Comparison of ENCODE assay signal across 16 cellular contexts in genomic region chr6:14763139-14763538, GRCh38.
DNase-seq lines count a peak whose midpoint lies in the region; ATAC-seq, FAIRE-seq and TF ChIP-seq lines count a peak whose summit lies in the region.
"Had no signal": no experiment of that assay in that cellular context is flagged by ENCODE, and none has a peak within 500 bp of the region (broad histone marks: within the 10 kb centered on the region; RNA-seq: fewer than 3 reads in every experiment).

No MANE protein-coding gene starts in this region.

- no peaks in the 10 kb centered on the region for H3K9me1 ChIP-seq in keratinocyte (ENCODE audit: control insufficient read depth, extremely low read depth, insufficient read depth, low read length)

- ATAC-seq in HG02798 (IDR thresholded peaks at IDR 0.05; ENCODE audit: poor library complexity, unreplicated experiment) (no peak), aorta (ENCODE audit: low FRiP score) (no peak)
- ATAC-seq: stimulated activated naive CD8-positive, alpha-beta T cell treated with anti-CD3 and anti-CD28 coated beads, Interleukin-15, Interleukin-2, amounts not matched to agents 100 U/mL and 50 U/mL, for 24 hours had no signal

- H3K27me3 ChIP-seq in keratinocyte (ENCODE audit: control insufficient read depth, extremely low read depth, insufficient read depth, low read length) (no peaks in the 10 kb centered on the region), aorta (ENCODE audit: control insufficient read depth in 1 of 2, insufficient read depth in 2 of 2, low read length in 1 of 2) (no peaks in the 10 kb centered on the region)
- H3K27me3 ChIP-seq: adrenal gland, SJSA1 had no signal

- H3K4me2 ChIP-seq in keratinocyte (ENCODE audit: control insufficient read depth, extremely low read depth, insufficient read depth, low read depth, low read length), result peak overlapping the region; percentile 58

- dilution Hi-C loops in keratinocyte (cut with MboI; ENCODE audit: extremely low pct_ligation_motif_present, low sequenced_read_pairs), result no loop called here

- peak; percentile 78 for FAIRE-seq in keratinocyte (lab: Jason Lieb, UNC)

- H4K20me1 ChIP-seq in keratinocyte (ENCODE audit: control insufficient read depth, extremely low read depth, insufficient read depth, low read length), result no peaks in the 10 kb centered on the region

- H3K79me2 ChIP-seq in keratinocyte (ENCODE audit: control insufficient read depth, insufficient read depth, low read length), result no peaks in the 10 kb centered on the region

- 71 to 76% methylated on average over 6 of the region's 6 CpGs for WGBS in aorta, 2 donors

- H3K36me3 ChIP-seq in keratinocyte (ENCODE audit: control insufficient read depth in 2 of 2, extremely low read depth in 1 of 2, insufficient read depth in 2 of 2, low read length in 2 of 2) (no peaks in the 10 kb centered on the region), aorta (ENCODE audit: control insufficient read depth in 1 of 2, insufficient read depth in 2 of 2, low read length in 1 of 2) (no peaks in the 10 kb centered on the region)
- H3K36me3 ChIP-seq: adrenal gland, SJSA1 had no signal

- DNase-seq in AG08396 (ENCODE audit: low spot score), result peak; percentile 20
- peak; percentile 13 for DNase-seq in HS-5 (ENCODE audit: low read depth)
- peak; percentile 48 for DNase-seq in amniotic epithelial cell (ENCODE audit: low read depth)
- peak; percentile 82 for DNase-seq in keratinocyte (ENCODE audit: low read depth, low spot score)
- DNase-seq in aorta, result no peak
- no peak for DNase-seq in activated naive CD4-positive, alpha-beta T cell (lab: John Stamatoyannopoulos, UW)
- no peak for DNase-seq in coronary artery (ENCODE audit: low spot score)
- DNase-seq: activated CD8-positive, alpha-beta memory T cell treated with anti-CD3 and anti-CD28 coated beads, Interleukin-2, amount 50 U/mL, for 4 hours; adrenal gland; CD4-positive, CD25-positive, alpha-beta regulatory T cell; effector CD8-positive, alpha-beta T cell; stimulated activated CD4-positive, alpha-beta T cell treated with anti-CD3 and anti-CD28 coated beads, Interleukin-4, amount 100 ng/mL, for 4 hours; stimulated activated naive CD8-positive, alpha-beta T cell treated with anti-CD3 and anti-CD28 coated beads, Interleukin-15, Interleukin-2, amounts not matched to agents 100 U/mL and 50 U/mL, for 24 hours had no signal

- intact Hi-C loops in aorta (cut with DNase I), result no loop called here

- H3K4me3 ChIP-seq in keratinocyte (ENCODE audit: control insufficient read depth in 2 of 3, extremely low read depth in 1 of 3, insufficient read depth in 2 of 3, low read depth in 1 of 3, low read length in 3 of 3), result no peak overlapping the region
- no peak overlapping the region for H3K4me3 ChIP-seq in aorta (ENCODE audit: low read length in 2 of 2)
- no peak overlapping the region for H3K4me3 ChIP-seq in coronary artery
- H3K4me3 ChIP-seq: adrenal gland, SJSA1 had no signal

- H3K9ac ChIP-seq in keratinocyte (ENCODE audit: control insufficient read depth, extremely low read depth, insufficient read depth, low read length), result peak overlapping the region; percentile 52

- H2AFZ ChIP-seq in keratinocyte (ENCODE audit: control insufficient read depth, low read length), result peak overlapping the region; percentile 57

- H3K9me3 ChIP-seq in keratinocyte (ENCODE audit: control insufficient read depth, low read depth, low read length) (no peaks in the 10 kb centered on the region), aorta (ENCODE audit: control insufficient read depth, low read length) (no peaks in the 10 kb centered on the region)
- H3K9me3 ChIP-seq: adrenal gland, SJSA1 had no signal

- H3K4me1 ChIP-seq in keratinocyte (ENCODE audit: control insufficient read depth, extremely low read depth, insufficient read depth, low read length) (peaks cover 25% of the 10 kb centered on the region), aorta (ENCODE audit: control insufficient read depth in 1 of 2, insufficient read depth in 2 of 2, low read length in 2 of 2) (no peaks in the 10 kb centered on the region)
- H3K4me1 ChIP-seq: adrenal gland, SJSA1 had no signal

- TF ChIP-seq CTCF in keratinocyte (optimal IDR thresholded peaks at IDR 0.05 in 1 of 3, IDR thresholded peaks at IDR 0.05 in 1 of 3, conservative IDR thresholded peaks at IDR 0.05 in 1 of 3; ENCODE audit: extremely low read depth in 1 of 3, insufficient read depth in 2 of 3, low read length in 3 of 3) (no peak), coronary artery (IDR thresholded peaks at IDR 0.05) (no peak)

- H3K27ac ChIP-seq in keratinocyte (ENCODE audit: control insufficient read depth, insufficient read depth, low read length), result peak overlapping the region; percentile 66
- no peak overlapping the region for H3K27ac ChIP-seq in aorta (ENCODE audit: low read depth in 1 of 2, low read length in 2 of 2)
- no peak overlapping the region for H3K27ac ChIP-seq in coronary artery
- H3K27ac ChIP-seq: adrenal gland, SJSA1, VCaP had no signal

Comparison
In these comparisons a context has a peak if more than half of its experiments do, and no peak if none do; other contexts are left out.
1. DNase-seq: peak in AG08396 (single experiment), HS-5 (single experiment), amniotic epithelial cell (single experiment) and keratinocyte (single experiment); none in aorta (0 of 2), activated naive CD4-positive, alpha-beta T cell (0 of 4) and coronary artery (single experiment).